In genomic region chr4:138238521-138239292, GRCh38 we compare ENCODE assay signal across 1 cellular context.
TF ChIP-seq lines count a peak whose summit lies in the region.

No MANE protein-coding gene starts in this region.

TF ChIP-seq in HepG2, 621 proteins besides CTCF, POLR2A, EP300 and RAD21 (continued from another document):
- no peak for TF ChIP-seq SP5 (CRISPR knock-in tag; IDR thresholded peaks at IDR 0.05; ENCODE audit: borderline replicate concordance, low read depth)
- peak; percentile 31; the same call in 1 of the 2 replicates for TF ChIP-seq ZNF460 (CRISPR knock-in tag; IDR thresholded peaks at IDR 0.05; ENCODE audit: borderline replicate concordance)
- no peak for TF ChIP-seq IKZF5 (CRISPR knock-in tag; IDR thresholded peaks at IDR 0.05)
- no peak for TF ChIP-seq ZBTB3 (CRISPR knock-in tag; IDR thresholded peaks at IDR 0.05; ENCODE audit: borderline replicate concordance, low read depth)
- TF ChIP-seq ZNF607 (CRISPR knock-in tag; IDR thresholded peaks at IDR 0.05; ENCODE audit: borderline replicate concordance): no peak
- TF ChIP-seq SIX1 (CRISPR knock-in tag; IDR thresholded peaks at IDR 0.05; ENCODE audit: borderline replicate concordance): no peak
- no peak for TF ChIP-seq ZNF24 (IDR thresholded peaks at IDR 0.05)
- no peak for TF ChIP-seq ZNF609 (CRISPR knock-in tag; IDR thresholded peaks at IDR 0.05; ENCODE audit: borderline replicate concordance)
- 0 out of 2 replicates have a peak, but pooled peaks have one; percentile 16 for TF ChIP-seq RBFOX2 (IDR thresholded peaks at IDR 0.05; ENCODE audit: low read depth, low read length)
- TF ChIP-seq ARNTL (CRISPR knock-in tag; IDR thresholded peaks at IDR 0.05): no peak
- no peak for TF ChIP-seq GZF1 (CRISPR knock-in tag; IDR thresholded peaks at IDR 0.05)
